Comparison of ENCODE assay signal across 8 cellular contexts in genomic region chr7:19708397-19709248, GRCh38. TPM values are rescaled to one million over a fixed set of nuclear protein-coding genes. Genes with fewer than 3 reads are reported as not detected.
DNase-seq lines count a peak whose midpoint lies in the region; ATAC-seq and TF ChIP-seq lines count a peak whose summit lies in the region.

POLR1F (minus strand) TSS chr7:19709037; CDS start chr7:19709016, 21 bp downstream.

- H3K4me1 Mint-ChIP-seq in glutamatergic neuron (ENCODE audit: low read depth, unreplicated experiment) = peaks cover 24% of the 10 kb centered on the region

- H3K9me3 Mint-ChIP-seq in activated naive CD4-positive, alpha-beta T cell treated with anti-CD3 and anti-CD28 coated beads, Interleukin-2, amount 50 U/mL, for 72 hours = no peaks in the 10 kb centered on the region
- H3K9me3 Mint-ChIP-seq in glutamatergic neuron (ENCODE audit: unreplicated experiment) = peaks cover 7% of the 10 kb centered on the region

- H3K36me3 ChIP-seq in osteoblast (ENCODE audit: insufficient read depth, low read length) = peaks cover under 1% of the 10 kb centered on the region
- H3K36me3 ChIP-seq in thoracic aorta = no peaks in the 10 kb centered on the region

- DNase-seq in GM12864 (ENCODE audit: low read depth) (peak; percentile 84), NCI-H1092 treated with DMSO at 0.1 percent for 48 hours (lab: John Stamatoyannopoulos, UW) (peak; percentile 98), SKM-1 (lab: John Stamatoyannopoulos, UW; ENCODE audit: unreplicated experiment) (peak; percentile 90), glutamatergic neuron (peak; percentile 93), osteoblast (ENCODE audit: insufficient read length, low spot score, missing footprints) (peak; percentile 87), thoracic aorta (ENCODE audit: low spot score) (peak; percentile 70)
- peak; percentile 94 to 95 for DNase-seq in activated naive CD4-positive, alpha-beta T cell treated with anti-CD3 and anti-CD28 coated beads, Interleukin-2, amount 50 U/mL, for 72 hours (ENCODE audit: low spot score in 2 of 2)

- H3K4me3 Mint-ChIP-seq in glutamatergic neuron (ENCODE audit: unreplicated experiment) = peak within 1 kb of the TSS; percentile 93

- H3K27me3 ChIP-seq in osteoblast (ENCODE audit: insufficient read depth, low read length) = no peaks in the 10 kb centered on the region
- H3K27me3 ChIP-seq in thoracic aorta (replicated peaks; ENCODE audit: insufficient read depth) = no peaks in the 10 kb centered on the region

- peak within 1 kb of the TSS; percentile 67 for H3K4me3 ChIP-seq in GM12864 (ENCODE audit: low read depth, low read length)
- H3K4me3 ChIP-seq in osteoblast (ENCODE audit: insufficient read depth, low read length) = peak within 1 kb of the TSS; percentile 97
- H3K4me3 ChIP-seq in thoracic aorta = peak within 1 kb of the TSS; percentile 86

- no peaks in the 10 kb centered on the region for H3K9me3 ChIP-seq in osteoblast (ENCODE audit: low read depth, low read length)
- no peaks in the 10 kb centered on the region for H3K9me3 ChIP-seq in thoracic aorta

- H2AFZ ChIP-seq in osteoblast (ENCODE audit: low read length) = peak within 1 kb of the TSS; percentile 98

- H3K79me2 ChIP-seq in osteoblast (ENCODE audit: insufficient read depth, low read length) = peaks cover 47% of the 10 kb centered on the region

- H3K27ac ChIP-seq in osteoblast (ENCODE audit: low read depth, low read length) (peak within 1 kb of the TSS; percentile 94), thoracic aorta (peak within 1 kb of the TSS; percentile 38 to 60)

- H4K20me1 ChIP-seq in osteoblast (ENCODE audit: insufficient read depth, low read length) = no peaks in the 10 kb centered on the region

- peaks cover 3% of the 10 kb centered on the region for H3K27me3 Mint-ChIP-seq in glutamatergic neuron (ENCODE audit: unreplicated experiment)

- peak within 1 kb of the TSS; percentile 92 for H3K4me2 ChIP-seq in osteoblast (ENCODE audit: insufficient read depth, low read length)

- peak; percentile 88 for TF ChIP-seq CTCF in GM12864 (IDR thresholded peaks at IDR 0.05; ENCODE audit: low read depth, low read length, missing control alignments)
- peak; percentile 98 for TF ChIP-seq CTCF in glutamatergic neuron (IDR thresholded peaks at IDR 0.05; ENCODE audit: partially characterized antibody, unreplicated experiment)
- peak; percentile 91 for TF ChIP-seq CTCF in osteoblast (IDR thresholded peaks at IDR 0.05; ENCODE audit: extremely low read depth, low read depth, low read length)
- peak; percentile 89 for TF ChIP-seq CTCF in thoracic aorta (IDR thresholded peaks at IDR 0.05)

- ATAC-seq in HG02623 (IDR thresholded peaks at IDR 0.05; ENCODE audit: unreplicated experiment) (peak; percentile 98), thoracic aorta (ENCODE audit: insufficient number of reproducible peaks, low FRiP score, low read depth) (peak; percentile 90)
- ATAC-seq in activated naive CD4-positive, alpha-beta T cell treated with anti-CD3 and anti-CD28 coated beads, Interleukin-2, amount 50 U/mL, for 72 hours = peak; percentile 98 to 99

- peaks cover 13 to 17% of the 10 kb centered on the region in 2 donors for H3K36me3 Mint-ChIP-seq in activated naive CD4-positive, alpha-beta T cell treated with anti-CD3 and anti-CD28 coated beads, Interleukin-2, amount 50 U/mL, for 72 hours
- no peaks in the 10 kb centered on the region for H3K36me3 Mint-ChIP-seq in glutamatergic neuron (ENCODE audit: unreplicated experiment)

- peak within 1 kb of the TSS; percentile 97 to 100 for H3K27ac Mint-ChIP-seq in activated naive CD4-positive, alpha-beta T cell treated with anti-CD3 and anti-CD28 coated beads, Interleukin-2, amount 50 U/mL, for 72 hours
- H3K27ac Mint-ChIP-seq in glutamatergic neuron (ENCODE audit: unreplicated experiment) = peak within 1 kb of the TSS; percentile 94

- H3K4me1 ChIP-seq in osteoblast (ENCODE audit: insufficient read depth, low read length) (peaks cover 11% of the 10 kb centered on the region), thoracic aorta (ENCODE audit: control insufficient read depth in 1 of 2, low read depth in 2 of 2) (peaks cover 6 to 24% of the 10 kb centered on the region in 2 donors)

RNA-seq across cellular contexts. Expression of gene POLR1F, which starts in this region (rescaled TPM):
- total RNA-seq in activated naive CD4-positive, alpha-beta T cell treated with anti-CD3 and anti-CD28 coated beads, Interleukin-2, amount 50 U/mL, for 72 hours = 10 to 100 TPM; 15.7 to 26.0 TPM
- total RNA-seq in glutamatergic neuron (ENCODE audit: unreplicated experiment) (11.3 TPM), osteoblast (14.7 and 18.8 TPM in 2 replicates), thoracic aorta (10 to 100 TPM in 1 of 2 donors, 1 to 10 TPM in 1; 6.6 to 20.9 TPM)

Comparison
In these comparisons a context has a peak if more than half of its experiments do, and no peak if none do; other contexts are left out.
1. Peak in every context shown above with its lines: DNase-seq, ATAC-seq, H3K4me3 ChIP-seq and H3K27ac ChIP-seq.